10 cellular contexts compared by ENCODE assay signal in the genomic region with DNA sequence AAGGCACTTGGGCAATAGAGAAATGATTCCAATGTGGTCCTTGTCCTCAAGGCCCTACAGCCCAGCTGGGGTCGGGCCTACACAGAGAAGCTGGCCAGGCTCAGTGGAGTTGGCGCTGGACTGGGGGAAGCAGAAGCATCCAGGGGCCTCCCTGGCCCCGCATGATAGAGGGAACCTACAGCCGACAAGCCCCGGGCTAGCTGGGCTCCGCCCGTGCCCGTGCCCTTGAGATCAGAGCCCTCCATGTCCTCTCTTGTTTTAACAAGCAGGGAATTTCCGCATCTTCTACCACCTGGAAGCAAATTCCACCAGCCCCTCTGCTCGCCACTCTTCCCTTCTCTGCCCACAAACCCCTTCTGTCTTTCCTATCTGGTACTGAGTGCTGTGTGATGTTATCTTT. TPM values are rescaled to one million over a fixed set of nuclear protein-coding genes. Genes with fewer than 3 reads are reported as not detected.
"Had no signal": no experiment of that assay in that cellular context is flagged by ENCODE, and none has a peak within 500 bp of the region (broad histone marks: within the 10 kb centered on the region; RNA-seq: fewer than 3 reads in every experiment).

No MANE protein-coding gene starts in this region.

- H3K4me2 ChIP-seq: GM23338 had no signal

- H3K9ac ChIP-seq: GM23248 had no signal

- FAIRE-seq: H1, H54 had no signal

- H3K9me3 ChIP-seq: HAP-1 had no signal

- H2AFZ ChIP-seq: GM23248, GM23338 had no signal

- H3K4me1 ChIP-seq: HAP-1 had no signal

- H3K36me3 ChIP-seq: HAP-1 had no signal

- ATAC-seq: GM23338, HCT116 had no signal

- H3K27ac ChIP-seq: GM23248 had no signal

- DNase-seq: GM23248, GOT3, H7, H9, HFFc6 had no signal

- H3K4me3 ChIP-seq: GM23248, GM23338, HAP-1 had no signal

RNA-seq across cellular contexts. Expression of gene CYTL1, which starts 31.6 kb away (rescaled TPM):
- total RNA-seq: GM23248, HFFc6 had no signal
